20 cellular contexts compared by ENCODE assay signal in genomic region chr4:123602007-123602406, GRCh38.
"Had no signal": no experiment of that assay in that cellular context is flagged by ENCODE, and none has a peak within 500 bp of the region (broad histone marks: within the 10 kb centered on the region; RNA-seq: fewer than 3 reads in every experiment).

No MANE protein-coding gene starts in this region.

- H3K27ac Mint-ChIP-seq: stimulated activated memory B cell treated with anti-CD40 and anti-IgM and Interleukin-4, amounts not matched to agents 10 μg/mL and 1 μg/mL and 100 μg/mL, for 72 hours had no signal

- H3K27me3 Mint-ChIP-seq: stimulated activated memory B cell treated with anti-CD40 and anti-IgM and Interleukin-4, amounts not matched to agents 10 μg/mL and 1 μg/mL and 100 μg/mL, for 72 hours had no signal

- H3K36me3 Mint-ChIP-seq: stimulated activated memory B cell treated with anti-CD40 and anti-IgM and Interleukin-4, amounts not matched to agents 10 μg/mL and 1 μg/mL and 100 μg/mL, for 72 hours had no signal

- H3K4me3 Mint-ChIP-seq: nephron progenitor cell; stimulated activated memory B cell treated with anti-CD40 and anti-IgM and Interleukin-4, amounts not matched to agents 10 μg/mL and 1 μg/mL and 100 μg/mL, for 72 hours had no signal

- ATAC-seq: left lung; right lobe of liver; SK-N-SH treated with all-trans-retinoic acid at 6 μM for 48 hours; stimulated activated memory B cell treated with anti-CD40 and anti-IgM and Interleukin-4, amounts not matched to agents 10 μg/mL and 1 μg/mL and 100 μg/mL, for 72 hours had no signal

- DNase-seq: activated CD4-positive, CD25-positive, alpha-beta regulatory T cell treated with anti-CD3 and anti-CD28 coated beads, Interleukin-2, amount 50 U/mL, for 72 hours; activated CD8-positive, alpha-beta memory T cell treated with anti-CD3 and anti-CD28 coated beads, Interleukin-2, amount 50 U/mL, for 48 hours; activated gamma-delta T cell; activated naive CD4-positive, alpha-beta T cell treated with anti-CD3 and anti-CD28 coated beads, Interleukin-2, amount 50 U/mL, for 16 hours; activated T-cell treated with anti-CD3 and anti-CD28 coated beads, Interleukin-2, amount 50 U/mL, for 48 hours; aorta; brain microvascular endothelial cell; caudate nucleus; effector memory CD4-positive, alpha-beta T cell; glutamatergic neuron; kidney glomerular epithelial cell; left lung; nephron progenitor cell; nucleus accumbens; right lobe of liver; stimulated activated CD4-positive, alpha-beta T cell treated with anti-CD3 and anti-CD28 coated beads, Interleukin-2, amount 100 ng/mL, for 24 hours; upper lobe of left lung; WERI-Rb-1 had no signal
